Comparison of ENCODE assay signal across 20 cellular contexts in the genomic region with DNA sequence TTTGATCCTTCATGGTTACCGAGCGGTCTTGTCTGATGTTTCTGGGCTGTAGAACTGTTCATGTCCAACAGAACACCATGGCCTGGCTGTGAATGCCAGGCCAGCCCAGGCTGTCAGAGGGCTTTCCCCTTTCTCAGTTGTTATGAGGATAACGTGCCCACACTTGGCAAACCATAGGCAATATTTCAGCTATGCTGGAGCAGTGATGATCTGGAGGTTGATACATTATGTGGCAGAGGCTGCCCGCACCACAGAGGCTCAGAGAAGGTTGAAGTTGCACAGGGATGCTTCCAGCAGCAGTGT.
A peak's percentile ranks its signal among the peaks of the same experiment; 100 is the strongest.
DNase-seq lines count a peak whose midpoint lies in the region; FAIRE-seq and TF ChIP-seq lines count a peak whose summit lies in the region.
"Had no signal": no experiment of that assay in that cellular context is flagged by ENCODE, and none has a peak within 500 bp of the region (broad histone marks: within the 10 kb centered on the region; RNA-seq: fewer than 3 reads in every experiment).

No MANE protein-coding gene starts in this region.

- no peak for FAIRE-seq in small intestine (lab: Jason Lieb, UNC)
- FAIRE-seq: K562 had no signal

- H3K4me1 ChIP-seq in BLaER1 treated with 17β-estradiol and CSF1 and Interleukin-3, amounts not matched to agents 10 nM and 100 nM: peaks cover 28 to 94% (median 87%) of the 10 kb centered on the region in 10 experiments
- H3K4me1 ChIP-seq in small intestine (ENCODE audit: control insufficient read depth in 2 of 2, insufficient read depth in 1 of 2, low read depth in 1 of 2, low read length in 1 of 2): no peaks in the 10 kb centered on the region
- H3K4me1 ChIP-seq: Caco-2 had no signal

- peak; percentile 4 for DNase-seq in activated CD4-positive, CD25-positive, alpha-beta regulatory T cell treated with anti-CD3 and anti-CD28 coated beads, Interleukin-2, amount 50 U/mL, for 72 hours
- no peak for DNase-seq in activated CD4-positive, CD25-positive, alpha-beta regulatory T cell (lab: John Stamatoyannopoulos, UW)
- DNase-seq in mesenteric fat pad (ENCODE audit: low spot score) (peak; percentile 59), small intestine (no peak), retina (no peak), GM20000 (ENCODE audit: low spot score) (no peak)
- DNase-seq: AML-193, Caco-2, GDM1, NCI-H1105 treated with DMSO at 0.1 percent for 48 hours, NCI-H1694 treated with DMSO at 0.1 percent for 48 hours, NCI-H510A, NCI-H774, OCI-M1, Right ventricle myocardium superior had no signal

- no peak overlapping the region for H3K9ac ChIP-seq in BLaER1 treated with 17β-estradiol and CSF1 and Interleukin-3, amounts not matched to agents 10 nM and 100 nM

- peaks cover 0 to 19% (median 0%) of the 10 kb centered on the region in 11 experiments; a peak in 7 of 22 replicates for H3K27me3 ChIP-seq in BLaER1 treated with 17β-estradiol and CSF1 and Interleukin-3, amounts not matched to agents 10 nM and 100 nM
- H3K27me3 ChIP-seq in small intestine (ENCODE audit: control insufficient read depth in 2 of 2, insufficient read depth in 2 of 2, low read length in 2 of 2): peaks cover 0 to 3% of the 10 kb centered on the region in 2 donors

- no peak for TF ChIP-seq CTCF in GM20000 (IDR thresholded peaks at IDR 0.05; ENCODE audit: extremely low read depth, missing control alignments)

- H3K4me2 ChIP-seq in BLaER1 treated with 17β-estradiol and CSF1 and Interleukin-3, amounts not matched to agents 10 nM and 100 nM: peak overlapping the region in 7 of 11 experiments; percentile 75 to 92 (median 86); a peak in 10 of 22 replicates
- H3K4me2 ChIP-seq: GM23338 had no signal

- 81 to 91% (median 89%) methylated on average over 4 of the region's 4 CpGs for WGBS in small intestine, 3 donors

- peak overlapping the region in 2 of 11 experiments; percentile 88 to 94; a peak in 2 of 22 replicates for H3K27ac ChIP-seq in BLaER1 treated with 17β-estradiol and CSF1 and Interleukin-3, amounts not matched to agents 10 nM and 100 nM
- H3K27ac ChIP-seq in KOPT-K1 (ENCODE audit: low read depth, low read length, poor library complexity, severe bottlenecking): peak overlapping the region; percentile 9
- H3K27ac ChIP-seq in small intestine (ENCODE audit: low read depth in 1 of 2, low read length in 1 of 2): no peak overlapping the region
- H3K27ac ChIP-seq: 22Rv1 had no signal

- no peaks in the 10 kb centered on the region for H4K20me1 ChIP-seq in BLaER1 treated with 17β-estradiol and CSF1 and Interleukin-3, amounts not matched to agents 10 nM and 100 nM

- no peaks in the 10 kb centered on the region for H3K36me3 ChIP-seq in BLaER1 treated with 17β-estradiol and CSF1 and Interleukin-3, amounts not matched to agents 10 nM and 100 nM
- no peaks in the 10 kb centered on the region for H3K36me3 ChIP-seq in KOPT-K1 (ENCODE audit: insufficient read depth, low read length)
- no peaks in the 10 kb centered on the region for H3K36me3 ChIP-seq in small intestine (ENCODE audit: control insufficient read depth in 2 of 2, insufficient read depth in 2 of 2, low read length in 2 of 2)

- no peaks in the 10 kb centered on the region for H3K9me3 ChIP-seq in BLaER1 treated with 17β-estradiol and CSF1 and Interleukin-3, amounts not matched to agents 10 nM and 100 nM (replicated peaks in 1 of 11)
- no peaks in the 10 kb centered on the region for H3K9me3 ChIP-seq in KOPT-K1 (ENCODE audit: insufficient read depth, low read length, poor library complexity, severe bottlenecking)
- H3K9me3 ChIP-seq in small intestine (ENCODE audit: control insufficient read depth, low read depth): no peaks in the 10 kb centered on the region
- H3K9me3 ChIP-seq: Caco-2 had no signal

- no peak overlapping the region for H3K4me3 ChIP-seq in BLaER1 treated with 17β-estradiol and CSF1 and Interleukin-3, amounts not matched to agents 10 nM and 100 nM
- H3K4me3 ChIP-seq in small intestine (ENCODE audit: low read depth in 1 of 2, low read length in 2 of 2): no peak overlapping the region
- H3K4me3 ChIP-seq: GM23338, K562 had no signal

Comparison
In these comparisons a context has a peak if more than half of its experiments do, and no peak if none do; other contexts are left out.
1. DNase-seq: peak in activated CD4-positive, CD25-positive, alpha-beta regulatory T cell treated with anti-CD3 and anti-CD28 coated beads, Interleukin-2, amount 50 U/mL, for 72 hours (single experiment) and mesenteric fat pad (single experiment); none in activated CD4-positive, CD25-positive, alpha-beta regulatory T cell (0 of 4), small intestine (single experiment), retina (single experiment) and GM20000 (single experiment).